Comparison of ENCODE assay signal across 8 cellular contexts in the genomic region with DNA sequence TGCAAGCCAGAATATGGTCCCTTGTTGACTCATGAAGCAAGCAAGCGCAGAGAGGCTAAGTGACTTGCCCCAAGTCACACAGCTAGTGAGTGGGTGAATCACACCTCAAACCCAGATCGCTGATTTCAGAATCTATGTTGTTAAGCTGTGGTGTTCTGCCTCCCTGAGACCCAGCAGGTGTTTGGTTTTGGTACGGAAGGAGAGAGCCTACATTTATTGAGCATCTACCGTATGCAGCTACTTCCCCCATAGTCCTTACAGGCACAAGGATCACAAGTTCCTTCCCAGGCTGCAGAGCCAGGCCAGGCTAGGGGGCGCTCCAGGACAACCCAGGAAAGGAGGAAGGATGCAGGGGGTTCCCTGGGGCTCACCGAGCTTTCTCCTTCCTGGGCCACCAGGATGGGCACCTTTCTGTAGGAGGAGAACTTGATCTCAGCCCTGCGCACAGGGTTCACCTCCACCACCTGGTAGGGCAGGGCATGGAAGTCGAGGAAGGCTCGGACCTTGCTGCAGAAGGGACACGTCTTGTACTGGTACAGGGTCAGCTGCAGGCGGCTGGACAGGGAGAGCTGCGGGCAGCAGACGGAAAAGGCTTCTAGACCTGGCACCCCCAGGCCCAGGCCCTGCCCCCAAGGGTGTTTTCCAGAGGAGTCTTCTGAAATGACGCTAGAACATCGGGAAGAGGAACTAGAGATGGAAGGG. TPM values are rescaled to one million over a fixed set of nuclear protein-coding genes. Genes with fewer than 3 reads are reported as not detected.
DNase-seq lines count a peak whose midpoint lies in the region; TF ChIP-seq lines count a peak whose summit lies in the region.

No MANE protein-coding gene starts in this region.

- no peak overlapping the region for H2AFZ ChIP-seq in OCI-LY1 (ENCODE audit: low read length)

- no peaks in the 10 kb centered on the region for H3K27me3 ChIP-seq in OCI-LY1 (ENCODE audit: insufficient read depth, low read length)
- no peaks in the 10 kb centered on the region for H3K27me3 ChIP-seq in adrenal gland
- no peaks in the 10 kb centered on the region for H3K27me3 ChIP-seq in iPS DF 6.9 (ENCODE audit: control insufficient read depth, insufficient read depth, low read length)

- H3K79me2 ChIP-seq in OCI-LY1 (ENCODE audit: insufficient read depth, low read length), result peaks cover 10% of the 10 kb centered on the region

- H3K9me2 ChIP-seq in OCI-LY1 (ENCODE audit: low read depth, low read length), result no peaks in the 10 kb centered on the region

- in situ Hi-C loops in ACHN (cut with HindIII; ENCODE audit: low pct_ligation_motif_present, low pct_unique_long_range_greater_than_20kb, low sequenced_read_pairs), result no loop called here

- peaks cover 26% of the 10 kb centered on the region for H3K4me1 ChIP-seq in OCI-LY1 (ENCODE audit: insufficient read depth, low read length, severe bottlenecking)
- H3K4me1 ChIP-seq in adrenal gland (replicated peaks in 1 of 2), result peaks cover 21 to 29% of the 10 kb centered on the region in 2 donors
- peaks cover 3% of the 10 kb centered on the region; the same call in 1 of the 2 replicates for H3K4me1 ChIP-seq in iPS DF 6.9 (ENCODE audit: control insufficient read depth, insufficient read depth, low read length)

- H3K4me3 ChIP-seq in OCI-LY1 (ENCODE audit: low read depth, low read length, poor library complexity, severe bottlenecking) (peak overlapping the region; percentile 92), adrenal gland (no peak overlapping the region), iPS DF 6.9 (ENCODE audit: low read length) (no peak overlapping the region)

- TF ChIP-seq CTCF in GM12873 (IDR thresholded peaks at IDR 0.05; ENCODE audit: insufficient read depth, low read depth, low read length, missing control alignments) (peak; percentile 79), OCI-LY1 (IDR thresholded peaks at IDR 0.05; ENCODE audit: low read length) (peak; percentile 75), adrenal gland (IDR thresholded peaks at IDR 0.05) (peak; percentile 21 to 48 (median 41))

- H3K27ac ChIP-seq in OCI-LY1 (ENCODE audit: low read depth, low read length, poor library complexity, severe bottlenecking), result peak overlapping the region; percentile 42
- H3K27ac ChIP-seq in adrenal gland, result peak overlapping the region in 1 of 5 donors; percentile 41
- no peak overlapping the region for H3K27ac ChIP-seq in iPS DF 6.9 (ENCODE audit: low read length)

- no peaks in the 10 kb centered on the region for H3F3A ChIP-seq in OCI-LY1 (ENCODE audit: insufficient read depth, low read length)

- peak; percentile 66 for DNase-seq in ACHN
- DNase-seq in adrenal gland, result peak in 6 of 7 donors; percentile 58 to 77 (median 68)
- peak; percentile 54 for DNase-seq in iPS DF 6.9 (ENCODE audit: low read depth, low spot score)
- DNase-seq in stimulated activated CD4-positive, alpha-beta T cell treated with anti-CD3 and anti-CD28 coated beads, Interleukin-12 subunit alpha, Interleukin-12 subunit beta, amount 100 ng/mL, for 4 hours, result peak; percentile 29
- no peak for DNase-seq in NCI-H1105 treated with DMSO at 0.1 percent for 48 hours (lab: John Stamatoyannopoulos, UW)
- no peak for DNase-seq in dedifferentiated amniotic fluid mesenchymal stem cell (ENCODE audit: extremely low spot score)

- H3K9me3 ChIP-seq in OCI-LY1 (ENCODE audit: low read length) (no peaks in the 10 kb centered on the region), adrenal gland (replicated peaks in 1 of 3) (no peaks in the 10 kb centered on the region), iPS DF 6.9 (ENCODE audit: control insufficient read depth, insufficient read depth, low read length) (no peaks in the 10 kb centered on the region)

- no peak overlapping the region for H3K9ac ChIP-seq in OCI-LY1 (ENCODE audit: low read length)

- 69 to 80% (median 72%) methylated on average over 12 to 15 of the region's 15 CpGs for WGBS in adrenal gland, 4 donors
- no CpG with 5 or more reads among the region's 15 CpGs for WGBS in iPS DF 6.9 (ENCODE audit: insufficient coverage, insufficient read length)

- intact Hi-C loops in adrenal gland (cut with DNase I), result loop anchor here in 1 of 2 donors (5.0 kb wide), 1 partner anchor 183 kb away; no protein-coding TSS in a partner anchor

- TF ChIP-seq POLR2A in adrenal gland (IDR thresholded peaks at IDR 0.05), result no peak

- peaks cover 40% of the 10 kb centered on the region for H3K36me3 ChIP-seq in OCI-LY1 (ENCODE audit: insufficient read depth, low read length)
- H3K36me3 ChIP-seq in adrenal gland (replicated peaks in 1 of 2), result peaks cover 0 to 50% of the 10 kb centered on the region in 2 donors
- peaks cover 37% of the 10 kb centered on the region for H3K36me3 ChIP-seq in iPS DF 6.9 (ENCODE audit: control insufficient read depth, insufficient read depth, low read length)

- peak overlapping the region; percentile 94 for H3K4me2 ChIP-seq in OCI-LY1 (ENCODE audit: low read length)

- H4K20me1 ChIP-seq in OCI-LY1 (ENCODE audit: insufficient read depth, low read length), result no peaks in the 10 kb centered on the region

RNA-seq across cellular contexts. Expression of a gene that starts 2.5 kb away (rescaled TPM):
- total RNA-seq in adrenal gland, result 100 to 1,000 TPM in 4 of 8 donors, 10 to 100 TPM in 4; 82.5 to 147 (median 101) TPM
- 100 to 1,000 TPM in 2 of 3 donors, 10 to 100 TPM in 1; 69.5 to 104 (median 101) TPM for polyA plus RNA-seq in adrenal gland

RNA-seq across cellular contexts. Expression of a gene that starts 24.2 kb away (rescaled TPM):
- total RNA-seq in adrenal gland, result 10 to 100 TPM in 1 of 8 donors, 1 to 10 TPM in 4, not detected in 3; 1.0 to 48.2 (median 1.2) TPM
- 1 to 10 TPM in 2 of 3 donors, under 1 TPM in 1; 0.37 to 1.9 (median 1.7) TPM for polyA plus RNA-seq in adrenal gland

RNA-seq across cellular contexts. Expression of a gene that starts 35.0 kb away (rescaled TPM):
- total RNA-seq in adrenal gland, result 1,000 to 10,000 TPM in 4 of 8 donors, 100 to 1,000 TPM in 4; 199 to 1,914 (median 666) TPM
- polyA plus RNA-seq in adrenal gland, result 100 to 1,000 TPM in 2 of 3 donors, 1 to 10 TPM in 1; 5.5 to 924 (median 522) TPM

RNA-seq across cellular contexts. Expression of a gene that starts 57.0 kb away (rescaled TPM):
- 10 to 100 TPM; 11.4 to 60.6 (median 25.5) TPM for total RNA-seq in adrenal gland
- 10 to 100 TPM; 13.6 to 14.1 (median 13.9) TPM for polyA plus RNA-seq in adrenal gland

RNA-seq across cellular contexts. Expression of a gene that starts 57.9 kb away (rescaled TPM):
- total RNA-seq in adrenal gland, result 10 to 100 TPM in 6 of 8 donors, 1 to 10 TPM in 2; 8.0 to 20.7 (median 12.2) TPM
- 10 to 100 TPM in 2 of 3 donors, 1 to 10 TPM in 1; 6.6 to 12.8 (median 10.8) TPM for polyA plus RNA-seq in adrenal gland

Comparison
In these comparisons a context has a peak if more than half of its experiments do, and no peak if none do; other contexts are left out.
1. DNase-seq: peak in ACHN (single experiment), adrenal gland (6 of 7), iPS DF 6.9 (single experiment) and stimulated activated CD4-positive, alpha-beta T cell treated with anti-CD3 and anti-CD28 coated beads, Interleukin-12 subunit alpha, Interleukin-12 subunit beta, amount 100 ng/mL, for 4 hours (single experiment); none in NCI-H1105 treated with DMSO at 0.1 percent for 48 hours (single experiment) and dedifferentiated amniotic fluid mesenchymal stem cell (single experiment).
2. Peak in every context shown above with its lines, with median percentiles within 50 percentile points of each other: CTCF ChIP-seq.